1 cellular context compared by ENCODE assay signal in genomic region chr21:27648560-27648959, GRCh38.
A peak's percentile ranks its signal among the peaks of the same experiment; 100 is the strongest.
TF ChIP-seq lines count a peak whose summit lies in the region.

No MANE protein-coding gene starts in this region.

TF ChIP-seq in IMR-90, 13 proteins besides CTCF, POLR2A, EP300 and RAD21:
- TF ChIP-seq FOS (IDR thresholded peaks at IDR 0.05; ENCODE audit: low read depth, low read length) (peak; percentile 88), BHLHE40 (IDR thresholded peaks at IDR 0.05; ENCODE audit: low read depth, low read length) (peak; percentile 26; the same call in 1 of the 2 replicates), NFE2L2 (IDR thresholded peaks at IDR 0.05; ENCODE audit: low read depth, low read length) (no peak)
